In the genomic region with DNA sequence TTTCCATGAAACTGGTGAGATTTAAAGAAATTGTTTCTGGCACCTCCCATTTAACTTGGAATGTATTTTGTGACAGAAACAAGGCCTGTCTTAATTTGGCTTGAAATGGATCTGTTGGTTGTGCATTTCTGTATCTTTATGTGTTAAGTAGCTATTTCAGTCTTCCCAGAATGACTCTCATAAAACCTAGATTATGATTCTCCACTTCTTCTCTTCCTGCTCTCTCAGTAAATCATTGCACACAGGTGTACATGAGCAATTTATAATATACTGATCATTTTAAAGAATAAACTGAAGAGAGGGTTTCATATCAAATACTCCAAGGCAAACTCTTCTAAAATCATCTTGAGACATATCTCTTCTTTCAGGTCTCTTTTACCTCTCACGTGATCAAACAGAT, we compare ENCODE assay signal across 24 cellular contexts.
"Had no signal": no experiment of that assay in that cellular context is flagged by ENCODE, and none has a peak within 500 bp of the region (broad histone marks: within the 10 kb centered on the region; RNA-seq: fewer than 3 reads in every experiment).

No MANE protein-coding gene starts in this region.

- H3K4me3 ChIP-seq: breast epithelium, colonic mucosa, SJSA1 had no signal

- ATAC-seq: activated CD4-positive, alpha-beta T cell treated with anti-CD3 and anti-CD28 coated beads for 36 hours; activated T-helper 17 cell treated with anti-CD3 and anti-CD28 coated beads, Interleukin-2, amount 50 U/mL, for 72 hours had no signal

- DNase-seq: activated CD4-positive, alpha-beta memory T cell treated with anti-CD3 and anti-CD28 coated beads, Interleukin-2, amount 10 ng/mL, durations not matched to agents 7 days and 5 days; activated CD4-positive, alpha-beta T cell treated with anti-CD3 and anti-CD28 coated beads for 36 hours; activated CD4-positive, alpha-beta T cell treated with anti-CD3 and anti-CD28 coated beads, Interleukin-2, amount 50 U/mL, for 1 hour; activated gamma-delta T cell; activated naive CD4-positive, alpha-beta T cell treated with anti-CD3 and anti-CD28 coated beads, Interleukin-2, amount 10 ng/mL, durations not matched to agents 7 days and 5 days; activated naive CD8-positive, alpha-beta T cell treated with anti-CD3 and anti-CD28 coated beads for 36 hours; activated T-cell treated with anti-CD3 and anti-CD28 coated beads for 4 hours; activated T-cell treated with anti-CD3 and anti-CD28 coated beads, Interleukin-2, amount 50 U/mL, for 48 hours; caudate nucleus; colonic mucosa; NCI-H1105; NCI-H1436; NCI-H1694 treated with DMSO at 0.1 percent for 48 hours; NCI-H2029 treated with DMSO at 0.1 percent for 48 hours; NCI-H345; NCI-H510A; NCI-H526 treated with DMSO at 0.1 percent for 48 hours; SHP77; SW 1271; WERI-Rb-1 had no signal

- H3K27me3 ChIP-seq: breast epithelium, colonic mucosa, SJSA1 had no signal

- H3K4me1 ChIP-seq: breast epithelium, colonic mucosa, SJSA1 had no signal

- H3K9me3 ChIP-seq: breast epithelium, colonic mucosa, SJSA1 had no signal

- H3K36me3 ChIP-seq: breast epithelium, colonic mucosa, SJSA1, WERI-Rb-1 had no signal

- FAIRE-seq: RCC 7860 had no signal

- H3K27ac ChIP-seq: breast epithelium, colonic mucosa, SJSA1, WERI-Rb-1 had no signal
